In the genomic region with DNA sequence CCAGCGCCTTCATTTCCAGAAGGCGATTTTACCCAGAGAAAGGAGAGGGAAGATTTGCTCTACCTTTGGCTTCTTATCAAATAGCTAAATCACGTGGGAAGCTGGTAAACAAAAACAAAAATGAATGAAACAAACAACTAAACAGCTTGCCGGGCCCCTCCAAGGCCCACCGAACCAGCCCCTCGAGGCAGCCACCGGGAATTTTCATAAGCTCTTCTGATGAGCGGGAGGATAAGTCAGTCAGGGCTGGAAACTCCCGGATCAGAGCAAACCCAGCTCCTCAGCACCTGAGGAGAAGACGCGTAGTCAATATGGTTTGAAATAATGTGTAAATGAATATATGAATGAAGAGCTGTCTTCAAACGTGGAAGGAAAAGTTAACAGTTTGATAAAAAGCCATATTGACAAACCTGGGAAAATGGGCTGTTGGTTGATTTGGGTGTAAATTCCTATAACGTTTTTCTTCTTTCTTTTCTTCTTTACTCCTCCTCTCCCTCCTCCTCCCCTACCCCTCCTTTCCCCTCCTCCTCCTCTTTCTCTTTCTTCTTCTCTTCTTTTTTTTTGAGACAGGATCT, we compare ENCODE assay signal across 8 cellular contexts. TPM values are rescaled to one million over a fixed set of nuclear protein-coding genes. Genes with fewer than 3 reads are reported as not detected.
A peak's percentile ranks its signal among the peaks of the same experiment; 100 is the strongest.
DNase-seq lines count a peak whose midpoint lies in the region; ATAC-seq and TF ChIP-seq lines count a peak whose summit lies in the region.

No MANE protein-coding gene starts in this region.

- no peak for TF ChIP-seq RAD21 in liver (IDR thresholded peaks at IDR 0.05)

- intact Hi-C loops in transverse colon (cut with DNase I; ENCODE audit: low total_unique reads): no loop called here

- H3K27me3 Mint-ChIP-seq in activated T-cell treated with anti-CD3 and anti-CD28 coated beads, Interleukin-2, amount 50 U/mL, for 72 hours (ENCODE audit: low read depth): no peaks in the 10 kb centered on the region

- no peak for DNase-seq in activated T-cell treated with anti-CD3 and anti-CD28 coated beads, Interleukin-2, amount 50 U/mL, for 72 hours
- no peak for DNase-seq in activated T-cell treated with anti-CD3 and anti-CD28 coated beads, Interleukin-2, amount 50 U/mL, for 1 hour
- peak; percentile 18 for DNase-seq in astrocyte of the spinal cord (ENCODE audit: low read depth, low spot score)
- no peak for DNase-seq in transverse colon
- no peak for DNase-seq in stimulated activated CD4-positive, alpha-beta T cell treated with anti-CD3 and anti-CD28 coated beads, Interleukin-15, amount 100 ng/mL, for 24 hours
- DNase-seq in GM20000 (ENCODE audit: low spot score): no peak

- TF ChIP-seq EP300 in transverse colon (IDR thresholded peaks at IDR 0.05; ENCODE audit: low read depth): no peak

- H3K4me3 ChIP-seq in astrocyte of the spinal cord (ENCODE audit: low read depth, low read length) (peak overlapping the region; percentile 48), liver (ENCODE audit: low read depth in 1 of 3, low read length in 3 of 3) (peak overlapping the region; percentile 51 to 71 (median 57)), transverse colon (peak overlapping the region; percentile 34 to 62 (median 38))

- H3K4me1 ChIP-seq in liver (ENCODE audit: control insufficient read depth in 4 of 4, insufficient read depth in 4 of 4, low read length in 3 of 4): peaks cover 0 to 18% (median 6%) of the 10 kb centered on the region in 4 donors
- peaks cover 9 to 52% (median 19%) of the 10 kb centered on the region in 4 donors for H3K4me1 ChIP-seq in transverse colon

- H3K36me3 Mint-ChIP-seq in activated T-cell treated with anti-CD3 and anti-CD28 coated beads, Interleukin-2, amount 50 U/mL, for 72 hours (ENCODE audit: insufficient read depth in 2 of 2): no peaks in the 10 kb centered on the region

- 18% methylated on average over 13 of the region's 13 CpGs for WGBS in liver
- WGBS in transverse colon (ENCODE audit: low coverage in 1 of 2), 2 donors: 22 to 36% methylated on average over 4 to 13 of the region's 13 CpGs

- peak overlapping the region; percentile 87 to 89 for H3K27ac ChIP-seq in liver (ENCODE audit: low read depth in 1 of 2, low read length in 2 of 2)
- peak overlapping the region; percentile 86 to 93 (median 92) for H3K27ac ChIP-seq in transverse colon

- in situ Hi-C loops in astrocyte of the spinal cord (cut with HindIII; ENCODE audit: low sequenced_read_pairs) (no loop called here), transverse colon (cut with MboI; ENCODE audit: low pct_ligation_motif_present in 1 of 4, low pct_unique_long_range_greater_than_20kb in 1 of 4, low sequenced_read_pairs in 3 of 4) (no loop called here)

- H3K27me3 ChIP-seq in liver (ENCODE audit: control insufficient read depth in 4 of 4, insufficient read depth in 4 of 4, low read length in 3 of 4): no peaks in the 10 kb centered on the region
- H3K27me3 ChIP-seq in transverse colon: no peaks in the 10 kb centered on the region

- H3K9me3 ChIP-seq in liver (ENCODE audit: control insufficient read depth in 4 of 4, low read length in 3 of 4) (no peaks in the 10 kb centered on the region), transverse colon (no peaks in the 10 kb centered on the region)

- H3K9ac ChIP-seq in liver (ENCODE audit: low read depth in 1 of 2, low read length in 2 of 2): peak overlapping the region; percentile 88 to 94

- no peaks in the 10 kb centered on the region for H3K36me3 ChIP-seq in liver (ENCODE audit: control insufficient read depth in 4 of 4, insufficient read depth in 3 of 4, low read depth in 1 of 4, low read length in 3 of 4)
- no peaks in the 10 kb centered on the region for H3K36me3 ChIP-seq in transverse colon

- peak overlapping the region; percentile 89 for H3K27ac Mint-ChIP-seq in activated T-cell treated with anti-CD3 and anti-CD28 coated beads, Interleukin-2, amount 50 U/mL, for 72 hours

- no peaks in the 10 kb centered on the region for H3K9me3 Mint-ChIP-seq in activated T-cell treated with anti-CD3 and anti-CD28 coated beads, Interleukin-2, amount 50 U/mL, for 72 hours

- no peak for TF ChIP-seq POLR2A in transverse colon (IDR thresholded peaks at IDR 0.05)

- H3K4me3 Mint-ChIP-seq in activated T-cell treated with anti-CD3 and anti-CD28 coated beads, Interleukin-2, amount 50 U/mL, for 72 hours: peak overlapping the region; percentile 92 to 96

- peaks cover 40% of the 10 kb centered on the region for H3K4me1 Mint-ChIP-seq in activated T-cell treated with anti-CD3 and anti-CD28 coated beads, Interleukin-2, amount 50 U/mL, for 72 hours (ENCODE audit: low read depth)

- no peak for ATAC-seq in activated T-cell treated with anti-CD3 and anti-CD28 coated beads, Interleukin-2, amount 50 U/mL, for 72 hours (replicated peaks in 1 of 2)
- ATAC-seq in HG02970 (IDR thresholded peaks at IDR 0.05; ENCODE audit: low FRiP score, unreplicated experiment): no peak

- TF ChIP-seq CTCF in astrocyte of the spinal cord (IDR thresholded peaks at IDR 0.05; ENCODE audit: low read depth, low read length) (no peak), liver (IDR thresholded peaks at IDR 0.05; ENCODE audit: low read depth, low read length, missing input control) (no peak), transverse colon (IDR thresholded peaks at IDR 0.05) (no peak), GM20000 (IDR thresholded peaks at IDR 0.05; ENCODE audit: extremely low read depth, missing control alignments) (no peak)

TF ChIP-seq in liver, 16 proteins besides CTCF, POLR2A, EP300 and RAD21 (continues in another document):
- TF ChIP-seq TAF1 (conservative IDR thresholded peaks at IDR 0.05) (no peak), RXRA (IDR thresholded peaks at IDR 0.05) (no peak), JUND (IDR thresholded peaks at IDR 0.05) (no peak), SP1 (IDR thresholded peaks at IDR 0.05) (no peak), NR2F2 (IDR thresholded peaks at IDR 0.05) (no peak), GABPA (IDR thresholded peaks at IDR 0.05 in 1 of 2, conservative IDR thresholded peaks at IDR 0.05 in 1 of 2) (no peak), FOXA2 (IDR thresholded peaks at IDR 0.05) (no peak), YY1 (IDR thresholded peaks at IDR 0.05) (no peak), EGR1 (IDR thresholded peaks at IDR 0.05; ENCODE audit: low read depth in 2 of 2) (no peak), HNF4G (IDR thresholded peaks at IDR 0.05) (no peak), HNF4A (conservative IDR thresholded peaks at IDR 0.05) (no peak)
- TF ChIP-seq, protein P1, sequence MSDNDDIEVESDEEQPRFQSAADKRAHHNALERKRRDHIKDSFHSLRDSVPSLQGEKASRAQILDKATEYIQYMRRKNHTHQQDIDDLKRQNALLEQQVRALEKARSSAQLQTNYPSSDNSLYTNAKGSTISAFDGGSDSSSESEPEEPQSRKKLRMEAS (IDR thresholded peaks at IDR 0.05): no peak
- TF ChIP-seq, protein P2, sequence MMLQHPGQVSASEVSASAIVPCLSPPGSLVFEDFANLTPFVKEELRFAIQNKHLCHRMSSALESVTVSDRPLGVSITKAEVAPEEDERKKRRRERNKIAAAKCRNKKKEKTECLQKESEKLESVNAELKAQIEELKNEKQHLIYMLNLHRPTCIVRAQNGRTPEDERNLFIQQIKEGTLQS (IDR thresholded peaks at IDR 0.05): no peak
- TF ChIP-seq, protein P3, sequence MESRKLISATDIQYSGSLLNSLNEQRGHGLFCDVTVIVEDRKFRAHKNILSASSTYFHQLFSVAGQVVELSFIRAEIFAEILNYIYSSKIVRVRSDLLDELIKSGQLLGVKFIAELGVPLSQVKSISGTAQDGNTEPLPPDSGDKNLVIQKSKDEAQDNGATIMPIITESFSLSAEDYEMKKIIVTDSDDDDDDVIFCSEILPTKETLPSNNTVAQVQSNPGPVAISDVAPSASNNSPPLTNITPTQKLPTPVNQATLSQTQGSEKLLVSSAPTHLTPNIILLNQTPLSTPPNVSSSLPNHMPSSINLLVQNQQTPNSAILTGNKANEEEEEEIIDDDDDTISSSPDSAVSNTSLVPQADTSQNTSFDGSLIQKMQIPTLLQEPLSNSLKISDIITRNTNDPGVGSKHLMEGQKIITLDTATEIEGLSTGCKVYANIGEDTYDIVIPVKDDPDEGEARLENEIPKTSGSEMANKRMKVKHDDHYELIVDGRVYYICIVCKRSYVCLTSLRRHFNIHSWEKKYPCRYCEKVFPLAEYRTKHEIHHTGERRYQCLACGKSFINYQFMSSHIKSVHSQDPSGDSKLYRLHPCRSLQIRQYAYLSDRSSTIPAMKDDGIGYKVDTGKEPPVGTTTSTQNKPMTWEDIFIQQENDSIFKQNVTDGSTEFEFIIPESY (IDR thresholded peaks at IDR 0.05): no peak
- TF ChIP-seq, protein P4, sequence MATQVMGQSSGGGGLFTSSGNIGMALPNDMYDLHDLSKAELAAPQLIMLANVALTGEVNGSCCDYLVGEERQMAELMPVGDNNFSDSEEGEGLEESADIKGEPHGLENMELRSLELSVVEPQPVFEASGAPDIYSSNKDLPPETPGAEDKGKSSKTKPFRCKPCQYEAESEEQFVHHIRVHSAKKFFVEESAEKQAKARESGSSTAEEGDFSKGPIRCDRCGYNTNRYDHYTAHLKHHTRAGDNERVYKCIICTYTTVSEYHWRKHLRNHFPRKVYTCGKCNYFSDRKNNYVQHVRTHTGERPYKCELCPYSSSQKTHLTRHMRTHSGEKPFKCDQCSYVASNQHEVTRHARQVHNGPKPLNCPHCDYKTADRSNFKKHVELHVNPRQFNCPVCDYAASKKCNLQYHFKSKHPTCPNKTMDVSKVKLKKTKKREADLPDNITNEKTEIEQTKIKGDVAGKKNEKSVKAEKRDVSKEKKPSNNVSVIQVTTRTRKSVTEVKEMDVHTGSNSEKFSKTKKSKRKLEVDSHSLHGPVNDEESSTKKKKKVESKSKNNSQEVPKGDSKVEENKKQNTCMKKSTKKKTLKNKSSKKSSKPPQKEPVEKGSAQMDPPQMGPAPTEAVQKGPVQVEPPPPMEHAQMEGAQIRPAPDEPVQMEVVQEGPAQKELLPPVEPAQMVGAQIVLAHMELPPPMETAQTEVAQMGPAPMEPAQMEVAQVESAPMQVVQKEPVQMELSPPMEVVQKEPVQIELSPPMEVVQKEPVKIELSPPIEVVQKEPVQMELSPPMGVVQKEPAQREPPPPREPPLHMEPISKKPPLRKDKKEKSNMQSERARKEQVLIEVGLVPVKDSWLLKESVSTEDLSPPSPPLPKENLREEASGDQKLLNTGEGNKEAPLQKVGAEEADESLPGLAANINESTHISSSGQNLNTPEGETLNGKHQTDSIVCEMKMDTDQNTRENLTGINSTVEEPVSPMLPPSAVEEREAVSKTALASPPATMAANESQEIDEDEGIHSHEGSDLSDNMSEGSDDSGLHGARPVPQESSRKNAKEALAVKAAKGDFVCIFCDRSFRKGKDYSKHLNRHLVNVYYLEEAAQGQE (IDR thresholded peaks at IDR 0.05): no peak

RNA-seq across cellular contexts. Expression of a gene that starts 10.7 kb away (rescaled TPM):
- total RNA-seq in activated T-cell treated with anti-CD3 and anti-CD28 coated beads, Interleukin-2, amount 50 U/mL, for 72 hours: 1,000 to 10,000 TPM; 2,514 to 2,771 TPM
- total RNA-seq in liver (10 to 100 TPM; 45.2 to 69.6 TPM), transverse colon (100 to 1,000 TPM; 279 to 742 (median 450) TPM)
- polyA plus RNA-seq in liver: 100 to 1,000 TPM; 568 to 765 TPM

RNA-seq across cellular contexts. Expression of a gene that starts 49.1 kb away (rescaled TPM):
- 10 to 100 TPM; 51.5 to 56.2 TPM for total RNA-seq in activated T-cell treated with anti-CD3 and anti-CD28 coated beads, Interleukin-2, amount 50 U/mL, for 72 hours
- total RNA-seq in liver (10 to 100 TPM in 1 of 2 donors, under 1 TPM in 1; 0.25 to 32.8 TPM), transverse colon (10 to 100 TPM in 1 of 4 donors, 1 to 10 TPM in 3; 1.9 to 11.5 (median 5.2) TPM)
- polyA plus RNA-seq in liver: 1 to 10 TPM in 1 of 2 donors, under 1 TPM in 1; 0.88 to 1.2 TPM
